ENCODE assay signal across 8 cellular contexts in genomic region chr2:230814616-230815015, GRCh38. TPM values are rescaled to one million over a fixed set of nuclear protein-coding genes. Genes with fewer than 3 reads are reported as not detected.
DNase-seq lines count a peak whose midpoint lies in the region; ATAC-seq and TF ChIP-seq lines count a peak whose summit lies in the region.

No MANE protein-coding gene starts in this region.

- H3K4me3 ChIP-seq in AG09309 (ENCODE audit: control insufficient read depth, low read depth, low read length) = no peak overlapping the region

- DNase-seq in AG09309 (ENCODE audit: low read depth) (no peak), SK-MEL-5 (ENCODE audit: low read depth, low spot score) (peak; percentile 39), foreskin keratinocyte (no peak), NCI-H1417 treated with DMSO at 0.1 percent for 48 hours (lab: John Stamatoyannopoulos, UW) (no peak), NCI-H2171 (lab: John Stamatoyannopoulos, UW) (no peak), NOMO-1 treated with DMSO at 0.1 percent for 48 hours (lab: John Stamatoyannopoulos, UW; ENCODE audit: unreplicated experiment) (no peak), hypothalamus (lab: John Stamatoyannopoulos, UW) (no peak)

- no peak overlapping the region for H3K27ac ChIP-seq in foreskin keratinocyte

- TF ChIP-seq CTCF in AG09309 (IDR thresholded peaks at IDR 0.05; ENCODE audit: control insufficient read depth, insufficient read depth, low read depth, low read length, missing control alignments) = peak; percentile 57
- TF ChIP-seq CTCF in GM12874 (IDR thresholded peaks at IDR 0.05; ENCODE audit: insufficient read depth, low read depth, low read length) = peak; percentile 31; the same call in 1 of the 2 replicates
- peak; percentile 58 for TF ChIP-seq CTCF in foreskin keratinocyte (conservative IDR thresholded peaks at IDR 0.05)

- in situ Hi-C loops in SK-MEL-5 (cut with HindIII; ENCODE audit: low pct_unique_long_range_greater_than_20kb, low sequenced_read_pairs) = no loop called here

- H3K27me3 ChIP-seq in foreskin keratinocyte = no peaks in the 10 kb centered on the region

- ATAC-seq in foreskin keratinocyte = peak; percentile 37

- H3K4me1 ChIP-seq in foreskin keratinocyte = no peaks in the 10 kb centered on the region

RNA-seq across cellular contexts. Expression of gene ITM2C, which starts 50.1 kb away (rescaled TPM):
- 184 TPM in 2 replicates for total RNA-seq in SK-MEL-5 (2014; rRNA removed; shearing (Covaris generic))
- polyA plus RNA-seq in SK-MEL-5 (2015; cell fraction: cytosol; rRNA removed) = 296 and 322 TPM in 2 replicates
- 39.7 and 46.3 TPM in 2 replicates for polyA plus RNA-seq in SK-MEL-5 (2015; cell fraction: nucleus; rRNA removed)
- 51.2 and 51.6 TPM in 2 replicates for total RNA-seq in foreskin keratinocyte
- polyA plus RNA-seq in foreskin keratinocyte = 53.7 and 56.0 TPM in 2 replicates
